26 cellular contexts compared by ENCODE assay signal in the genomic region with DNA sequence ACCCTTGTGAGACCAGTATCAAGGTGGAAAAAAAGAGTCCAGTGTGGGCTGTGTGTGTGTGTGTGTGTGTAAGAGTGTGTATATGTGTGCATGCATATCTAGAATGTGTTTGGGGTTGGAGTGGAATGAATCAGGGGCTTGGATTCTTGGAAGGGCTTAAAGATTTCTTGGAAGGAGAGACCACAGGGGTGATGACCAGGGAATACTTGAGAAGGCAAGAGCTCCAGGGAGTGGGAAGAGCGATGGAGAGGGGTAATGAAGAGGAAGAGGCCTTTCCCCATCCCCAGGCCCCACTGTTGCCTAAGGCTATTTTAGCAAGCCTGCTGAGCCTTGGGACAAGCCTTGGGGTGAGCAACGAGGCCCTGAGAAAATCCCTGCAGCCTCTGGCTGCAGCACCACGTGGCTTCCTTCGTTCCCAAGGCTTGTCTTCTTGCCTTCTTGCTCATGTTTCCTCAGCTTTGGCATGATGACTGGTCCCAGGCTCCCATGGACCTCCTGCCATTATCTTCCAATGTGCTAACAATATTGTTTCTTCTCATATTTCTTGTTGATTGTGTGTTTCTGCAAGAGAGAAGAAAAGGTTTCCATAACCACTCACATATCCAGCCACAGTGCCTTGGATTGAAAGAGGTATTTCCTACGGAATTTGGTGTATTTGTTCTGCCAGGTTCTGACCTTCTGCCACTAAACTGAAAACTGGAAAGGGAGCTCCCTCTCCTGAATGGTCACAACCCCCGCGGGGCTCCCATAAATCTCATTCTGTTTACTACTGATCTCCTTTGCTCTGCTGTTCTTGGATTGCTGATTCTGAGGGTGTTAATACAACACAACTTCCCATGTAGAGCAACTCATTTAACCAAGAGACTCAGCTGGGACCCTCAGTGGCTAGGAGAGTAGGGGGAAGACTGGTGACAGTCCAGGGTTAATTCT.
"Had no signal": no experiment of that assay in that cellular context is flagged by ENCODE, and none has a peak within 500 bp of the region (broad histone marks: within the 10 kb centered on the region; RNA-seq: fewer than 3 reads in every experiment).

No MANE protein-coding gene starts in this region.

- DNase-seq: activated CD4-positive, alpha-beta memory T cell treated with anti-CD3 and anti-CD28 coated beads, Interleukin-2, amount 10 ng/mL, durations not matched to agents 7 days and 5 days; activated CD4-positive, alpha-beta T cell treated with anti-CD3 and anti-CD28 coated beads, Interleukin-2, amount 10 ng/mL, durations not matched to agents 7 days and 5 days; activated CD4-positive, CD25-positive, alpha-beta regulatory T cell treated with anti-CD3 and anti-CD28 coated beads, Interleukin-2, amount 50 U/mL, for 72 hours; activated CD8-positive, alpha-beta memory T cell treated with anti-CD3 and anti-CD28 coated beads, Interleukin-2, amount 50 U/mL, for 48 hours; activated gamma-delta T cell treated with Interleukin-2 at 50 U/mL for 16 hours; activated naive CD4-positive, alpha-beta T cell treated with anti-CD3 and anti-CD28 coated beads, Interleukin-2, amount 50 U/mL, for 16 hours; activated T-cell treated with anti-CD3 and anti-CD28 coated beads, Interleukin-2, amount 50 U/mL, for 24 hours; central memory CD4-positive, alpha-beta T cell; hippocampal formation; immature natural killer cell; kidney; left colon; natural killer cell; posterior cingulate gyrus; right lobe of liver; small intestine; stimulated activated CD4-positive, alpha-beta T cell treated with anti-CD3 and anti-CD28 coated beads, Interleukin-4, amount 100 ng/mL, for 24 hours; SW 1271; T-helper 17 cell; T1000; upper lobe of left lung had no signal

- H3K36me3 ChIP-seq: gastroesophageal sphincter, right lobe of liver, thoracic aorta, upper lobe of left lung, vagina had no signal

- FAIRE-seq: kidney, small intestine had no signal

- H3K9me3 ChIP-seq: right lobe of liver, thoracic aorta, vagina had no signal

- H3K4me3 ChIP-seq: gastroesophageal sphincter, right lobe of liver, thoracic aorta, upper lobe of left lung, vagina had no signal

- H3K4me1 ChIP-seq: gastroesophageal sphincter, right lobe of liver, upper lobe of left lung, vagina had no signal

- ATAC-seq: esophagus mucosa; gastroesophageal sphincter; left colon; natural killer cell; right lobe of liver; stimulated activated effector memory CD8-positive, alpha-beta T cell treated with anti-CD3 and anti-CD28 coated beads, Interleukin-12 subunit alpha, Interleukin-12 subunit beta, amount 100 ng/mL, for 72 hours; T-helper 17 cell had no signal

- H3K27ac ChIP-seq: gastroesophageal sphincter, right lobe of liver, thoracic aorta, upper lobe of left lung, vagina had no signal

- H3K27me3 ChIP-seq: gastroesophageal sphincter, right lobe of liver, upper lobe of left lung, vagina had no signal
